ENCODE assay signal across 17 cellular contexts in genomic region chr1:191641420-191642215, GRCh38.
A peak's percentile ranks its signal among the peaks of the same experiment; 100 is the strongest.
DNase-seq lines count a peak whose midpoint lies in the region; ATAC-seq and TF ChIP-seq lines count a peak whose summit lies in the region.
"Had no signal": no experiment of that assay in that cellular context is flagged by ENCODE, and none has a peak within 500 bp of the region (broad histone marks: within the 10 kb centered on the region; RNA-seq: fewer than 3 reads in every experiment).

No MANE protein-coding gene starts in this region.

- H3K27ac Mint-ChIP-seq in chondrocyte (ENCODE audit: unreplicated experiment), result peak overlapping the region; percentile 74
- H3K27ac Mint-ChIP-seq in neural progenitor cell, result no peak overlapping the region
- H3K27ac Mint-ChIP-seq: activated CD8-positive, alpha-beta T cell treated with anti-CD3 and anti-CD28 coated beads for 36 hours had no signal

- 80 to 89% methylated on average over 9 of the region's 9 CpGs for WGBS in thyroid gland, 2 donors

- no peaks in the 10 kb centered on the region for H3K27me3 ChIP-seq in Panc1 (ENCODE audit: control insufficient read depth, insufficient read depth, low read length)
- H3K27me3 ChIP-seq in neural progenitor cell, result no peaks in the 10 kb centered on the region
- H3K27me3 ChIP-seq in uterus, result no peaks in the 10 kb centered on the region
- no peaks in the 10 kb centered on the region for H3K27me3 ChIP-seq in thyroid gland
- H3K27me3 ChIP-seq: BLaER1 treated with 17β-estradiol and CSF1 and Interleukin-3, amounts not matched to agents 10 nM and 100 nM had no signal

- H3K4me2 ChIP-seq in neural progenitor cell, result no peak overlapping the region
- H3K4me2 ChIP-seq: BLaER1 treated with 17β-estradiol and CSF1 and Interleukin-3, amounts not matched to agents 10 nM and 100 nM had no signal

- H3F3A ChIP-seq in neural progenitor cell (ENCODE audit: low read depth), result no peaks in the 10 kb centered on the region

- no TSS peak for BruUV-seq in Panc1 (replicated peaks; lab: Mats Ljungman, UMichigan)

- H3K27ac ChIP-seq in Panc1 (ENCODE audit: low read length) (0 out of 2 replicates have a peak overlapping the region, but pooled peaks have one; percentile 7), neural progenitor cell (no peak overlapping the region), uterus (no peak overlapping the region), thyroid gland (no peak overlapping the region)
- H3K27ac ChIP-seq: BLaER1 treated with 17β-estradiol and CSF1 and Interleukin-3, amounts not matched to agents 10 nM and 100 nM; parathyroid adenoma had no signal

- H3K36me3 ChIP-seq in Panc1 (ENCODE audit: control insufficient read depth, insufficient read depth, low read length) (no peaks in the 10 kb centered on the region), neural progenitor cell (no peaks in the 10 kb centered on the region), uterus (no peaks in the 10 kb centered on the region), thyroid gland (no peaks in the 10 kb centered on the region)
- H3K36me3 ChIP-seq: BLaER1 treated with 17β-estradiol and CSF1 and Interleukin-3, amounts not matched to agents 10 nM and 100 nM had no signal

- peak; percentile 66 for DNase-seq in ELR (ENCODE audit: low read depth)
- peak; percentile 75 for DNase-seq in Panc1 (ENCODE audit: low read depth, low spot score)
- DNase-seq in chondrocyte (ENCODE audit: low spot score), result no peak
- DNase-seq in neural progenitor cell (ENCODE audit: low spot score), result no peak
- DNase-seq in uterus, result no peak
- DNase-seq in GM19240 (ENCODE audit: insufficient read length, low spot score), result no peak
- DNase-seq in thyroid gland, result no peak
- DNase-seq in NCI-H2196 treated with DMSO at 0.1 percent for 48 hours (lab: John Stamatoyannopoulos, UW; ENCODE audit: unreplicated experiment), result no peak
- DNase-seq: activated CD8-positive, alpha-beta T cell treated with anti-CD3 and anti-CD28 coated beads for 36 hours; activated effector memory CD4-positive, alpha-beta T cell treated with Interleukin-2 at 50 U/mL for 16 hours; central memory CD4-positive, alpha-beta T cell; GDM1; mesendoderm; NCI-H1092; NCI-H345 had no signal

- POLR2A ChIA-PET in Panc1 (lab: Charles Lee), result interaction anchor here (0.6 kb wide), 1 partner anchor 22 kb away, joined by 3 read pairs; no protein-coding TSS in a partner anchor

- ATAC-seq in Panc1, result peak; percentile 60; the same call in 1 of the 2 replicates
- ATAC-seq: activated CD8-positive, alpha-beta T cell treated with anti-CD3 and anti-CD28 coated beads for 36 hours had no signal

- H3K36me3 Mint-ChIP-seq in chondrocyte (ENCODE audit: low read depth) (no peaks in the 10 kb centered on the region), neural progenitor cell (no peaks in the 10 kb centered on the region)

- H3K27me3 Mint-ChIP-seq in chondrocyte (ENCODE audit: low read depth) (no peaks in the 10 kb centered on the region), neural progenitor cell (ENCODE audit: insufficient read depth, low read depth) (no peaks in the 10 kb centered on the region)
- H3K27me3 Mint-ChIP-seq: activated CD8-positive, alpha-beta T cell treated with anti-CD3 and anti-CD28 coated beads for 36 hours had no signal

- H4K20me1 ChIP-seq in neural progenitor cell (ENCODE audit: low read depth), result no peaks in the 10 kb centered on the region
- H4K20me1 ChIP-seq: BLaER1 treated with 17β-estradiol and CSF1 and Interleukin-3, amounts not matched to agents 10 nM and 100 nM had no signal

- H3K4me1 ChIP-seq in Panc1 (ENCODE audit: control insufficient read depth, insufficient read depth, low read length) (no peaks in the 10 kb centered on the region), neural progenitor cell (no peaks in the 10 kb centered on the region), uterus (no peaks in the 10 kb centered on the region), thyroid gland (no peaks in the 10 kb centered on the region)
- H3K4me1 ChIP-seq: BLaER1 treated with 17β-estradiol and CSF1 and Interleukin-3, amounts not matched to agents 10 nM and 100 nM; parathyroid adenoma had no signal

- H3K9ac ChIP-seq in neural progenitor cell, result no peak overlapping the region
- H3K9ac ChIP-seq: BLaER1 treated with 17β-estradiol and CSF1 and Interleukin-3, amounts not matched to agents 10 nM and 100 nM; parathyroid adenoma had no signal

- peak overlapping the region; percentile 69 for H2AFZ ChIP-seq in neural progenitor cell (replicated peaks)
- H2AFZ ChIP-seq: parathyroid adenoma had no signal

- H3K9me3 Mint-ChIP-seq in chondrocyte (ENCODE audit: low read depth) (no peaks in the 10 kb centered on the region), neural progenitor cell (no peaks in the 10 kb centered on the region)

- H3K4me3 Mint-ChIP-seq in chondrocyte (ENCODE audit: unreplicated experiment), result peak overlapping the region; percentile 3
- H3K4me3 Mint-ChIP-seq in neural progenitor cell, result no peak overlapping the region
- H3K4me3 Mint-ChIP-seq: activated CD8-positive, alpha-beta T cell treated with anti-CD3 and anti-CD28 coated beads for 36 hours had no signal

- in situ Hi-C loops in Panc1 (cut with HindIII; ENCODE audit: low pct_unique_long_range_greater_than_20kb, low sequenced_read_pairs), result no loop called here

- TF ChIP-seq CTCF in Panc1 (IDR thresholded peaks at IDR 0.05), result no peak
- TF ChIP-seq CTCF in chondrocyte (IDR thresholded peaks at IDR 0.05), result no peak
- TF ChIP-seq CTCF in neural progenitor cell (IDR thresholded peaks at IDR 0.05), result no peak
- TF ChIP-seq CTCF in uterus (IDR thresholded peaks at IDR 0.05), result no peak
- no peak for TF ChIP-seq CTCF in thyroid gland (IDR thresholded peaks at IDR 0.05)

- H3K9me3 ChIP-seq in Panc1 (ENCODE audit: control insufficient read depth, insufficient read depth, low read depth, low read length) (no peaks in the 10 kb centered on the region), neural progenitor cell (ENCODE audit: low read depth) (no peaks in the 10 kb centered on the region), uterus (no peaks in the 10 kb centered on the region), thyroid gland (no peaks in the 10 kb centered on the region)
- H3K9me3 ChIP-seq: BLaER1 treated with 17β-estradiol and CSF1 and Interleukin-3, amounts not matched to agents 10 nM and 100 nM had no signal

- CTCF ChIA-PET in Panc1 (lab: Charles Lee), result no interaction called here

- peaks cover 22% of the 10 kb centered on the region for H3K4me1 Mint-ChIP-seq in chondrocyte (ENCODE audit: low read depth)
- no peaks in the 10 kb centered on the region for H3K4me1 Mint-ChIP-seq in neural progenitor cell

- no peaks in the 10 kb centered on the region for H3K79me2 ChIP-seq in neural progenitor cell (ENCODE audit: low read depth)
- H3K79me2 ChIP-seq: parathyroid adenoma had no signal

- intact Hi-C loops in Panc1 (cut with micrococcal nuclease; ENCODE audit: unreplicated experiment), result no loop called here
- intact Hi-C loops in uterus (cut with DNase I; ENCODE audit: low total_unique reads), result no loop called here
- intact Hi-C loops in thyroid gland (cut with DNase I), result no loop called here

- H3K4me3 ChIP-seq in Panc1 (ENCODE audit: low read depth in 2 of 2, low read length in 2 of 2) (no peak overlapping the region), neural progenitor cell (no peak overlapping the region), uterus (no peak overlapping the region), thyroid gland (replicated peaks in 1 of 3) (no peak overlapping the region)
- H3K4me3 ChIP-seq: BLaER1 treated with 17β-estradiol and CSF1 and Interleukin-3, amounts not matched to agents 10 nM and 100 nM had no signal

- TF ChIP-seq POLR2A in uterus (IDR thresholded peaks at IDR 0.05) (no peak), thyroid gland (IDR thresholded peaks at IDR 0.05) (no peak)

Comparison
In these comparisons a context has a peak if more than half of its experiments do, and no peak if none do; other contexts are left out.
1. DNase-seq: peak in ELR (single experiment) and Panc1 (single experiment); none in chondrocyte (single experiment), neural progenitor cell (single experiment), uterus (0 of 2), GM19240 (single experiment), thyroid gland (0 of 2) and NCI-H2196 treated with DMSO at 0.1 percent for 48 hours (single experiment).